19 cellular contexts compared by ENCODE assay signal in genomic region chr2:65137197-65137780, GRCh38.
"Had no signal": no experiment of that assay in that cellular context is flagged by ENCODE, and none has a peak within 500 bp of the region (broad histone marks: within the 10 kb centered on the region; RNA-seq: fewer than 3 reads in every experiment).

No MANE protein-coding gene starts in this region.

- H3K4me1 Mint-ChIP-seq: stimulated activated memory B cell treated with anti-CD40 and anti-IgM and Interleukin-4, amounts not matched to agents 10 μg/mL and 1 μg/mL and 100 μg/mL, for 72 hours; stimulated activated naive CD8-positive, alpha-beta T cell treated with anti-CD3 and anti-CD28 coated beads, Interleukin-15, amount 100 ng/mL, for 72 hours had no signal

- H3K4me3 Mint-ChIP-seq: mesothelial cell of epicardium; natural killer cell treated with Interleukin-12 subunit alpha and Interleukin-12 subunit beta and Interleukin-15 and Interleukin-18, amount 100 ng/mL, for 72 hours; stimulated activated memory B cell treated with anti-CD40 and anti-IgM and Interleukin-4, amounts not matched to agents 10 μg/mL and 1 μg/mL and 100 μg/mL, for 72 hours; stimulated activated naive CD8-positive, alpha-beta T cell treated with anti-CD3 and anti-CD28 coated beads, Interleukin-15, amount 100 ng/mL, for 72 hours had no signal

- H3K9me3 Mint-ChIP-seq: mesothelial cell of epicardium; natural killer cell treated with Interleukin-12 subunit alpha and Interleukin-12 subunit beta and Interleukin-15 and Interleukin-18, amount 100 ng/mL, for 72 hours; stimulated activated memory B cell treated with anti-CD40 and anti-IgM and Interleukin-4, amounts not matched to agents 10 μg/mL and 1 μg/mL and 100 μg/mL, for 72 hours; stimulated activated naive CD8-positive, alpha-beta T cell treated with anti-CD3 and anti-CD28 coated beads, Interleukin-15, amount 100 ng/mL, for 72 hours had no signal

- H3K27ac Mint-ChIP-seq: mesothelial cell of epicardium; natural killer cell treated with Interleukin-12 subunit alpha and Interleukin-12 subunit beta and Interleukin-15 and Interleukin-18, amount 100 ng/mL, for 72 hours; progenitor cell of endocrine pancreas; stimulated activated memory B cell treated with anti-CD40 and anti-IgM and Interleukin-4, amounts not matched to agents 10 μg/mL and 1 μg/mL and 100 μg/mL, for 72 hours; stimulated activated naive CD8-positive, alpha-beta T cell treated with anti-CD3 and anti-CD28 coated beads, Interleukin-15, amount 100 ng/mL, for 72 hours had no signal

- H3K36me3 Mint-ChIP-seq: mesothelial cell of epicardium; natural killer cell treated with Interleukin-12 subunit alpha and Interleukin-12 subunit beta and Interleukin-15 and Interleukin-18, amount 100 ng/mL, for 72 hours; stimulated activated memory B cell treated with anti-CD40 and anti-IgM and Interleukin-4, amounts not matched to agents 10 μg/mL and 1 μg/mL and 100 μg/mL, for 72 hours had no signal

- H3K27ac ChIP-seq: colonic mucosa, foreskin keratinocyte, pancreas, testis, upper lobe of right lung, vagina had no signal

- DNase-seq: colonic mucosa; dermis blood vessel endothelial cell; erythroblast; foreskin keratinocyte; kidney glomerular epithelial cell; mammary epithelial cell; occipital lobe; pancreas; right cardiac atrium; stimulated activated CD4-positive, alpha-beta T cell treated with anti-CD3 and anti-CD28 coated beads, Interleukin-4, amount 100 ng/mL, for 1 hour; stimulated activated CD8-positive, alpha-beta memory T cell treated with anti-CD3 and anti-CD28 coated beads, Interleukin-4, amount 100 ng/mL, for 48 hours; stimulated activated naive CD8-positive, alpha-beta T cell treated with anti-CD3 and anti-CD28 coated beads, Interleukin-15, amount 100 ng/mL, for 72 hours; testis; upper lobe of right lung had no signal

- ATAC-seq: foreskin keratinocyte; natural killer cell treated with Interleukin-12 subunit alpha and Interleukin-12 subunit beta and Interleukin-15 and Interleukin-18, amount 100 ng/mL, for 72 hours; pancreas; right cardiac atrium; stimulated activated memory B cell treated with anti-CD40 and anti-IgM and Interleukin-4, amounts not matched to agents 10 μg/mL and 1 μg/mL and 100 μg/mL, for 72 hours; stimulated activated naive CD8-positive, alpha-beta T cell treated with anti-CD3 and anti-CD28 coated beads, Interleukin-15, amount 100 ng/mL, for 72 hours; upper lobe of right lung had no signal

- H3K27me3 Mint-ChIP-seq: progenitor cell of endocrine pancreas; stimulated activated memory B cell treated with anti-CD40 and anti-IgM and Interleukin-4, amounts not matched to agents 10 μg/mL and 1 μg/mL and 100 μg/mL, for 72 hours had no signal
